In the genomic region with DNA sequence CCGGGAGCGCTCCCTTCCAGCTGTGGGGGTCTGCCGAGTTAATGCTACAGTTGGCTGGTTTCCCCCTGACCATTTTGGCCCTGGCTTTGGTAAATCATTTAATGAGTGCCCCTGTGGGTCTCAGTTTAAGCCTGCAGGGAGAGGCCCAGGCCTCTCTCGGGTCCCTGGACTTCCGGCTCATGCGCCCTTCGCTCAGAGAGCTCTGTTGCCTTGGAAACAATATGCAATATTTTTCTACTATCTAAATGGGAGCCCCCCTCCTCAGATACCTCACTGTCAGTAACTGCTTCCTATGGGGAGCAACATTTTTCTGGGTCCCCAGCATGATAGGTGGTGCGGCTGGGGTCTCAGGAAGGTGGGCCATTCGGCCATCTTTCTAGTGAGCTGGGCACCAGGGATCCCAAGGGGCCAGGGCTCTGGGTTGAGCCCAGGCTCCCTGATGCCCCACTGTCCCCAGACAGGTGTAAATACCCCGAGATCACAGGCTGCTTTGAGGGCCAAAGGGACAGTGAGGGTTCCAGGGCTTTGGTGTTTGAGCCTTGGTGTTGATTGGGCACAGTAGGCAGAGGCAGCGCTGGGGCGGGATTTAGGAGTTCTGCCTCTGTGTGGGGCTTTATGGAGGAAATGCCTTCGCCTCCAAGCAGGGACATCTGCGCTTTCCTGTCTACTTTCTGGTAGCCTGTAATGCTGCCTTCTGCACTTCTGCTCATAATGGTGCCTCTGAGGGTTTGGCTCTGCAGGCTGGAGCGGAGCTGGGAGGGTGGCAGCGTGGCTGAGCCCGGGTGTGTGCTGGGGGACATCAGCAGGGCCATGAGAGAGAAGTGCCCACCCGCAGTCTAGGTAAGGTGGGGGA, we compare ENCODE assay signal across 12 cellular contexts. TPM values are rescaled to one million over a fixed set of nuclear protein-coding genes. Genes with fewer than 3 reads are reported as not detected.
DNase-seq lines count a peak whose midpoint lies in the region; ATAC-seq, FAIRE-seq and TF ChIP-seq lines count a peak whose summit lies in the region.
"Had no signal": no experiment of that assay in that cellular context is flagged by ENCODE, and none has a peak within 500 bp of the region (broad histone marks: within the 10 kb centered on the region; RNA-seq: fewer than 3 reads in every experiment).

No MANE protein-coding gene starts in this region.

- 77% methylated on average over 18 of the region's 18 CpGs for WGBS in GM12878 (ENCODE audit: insufficient coverage, insufficient replicate concordance, low lambda C conversion rate, missing lambda C conversion rate)

- no peak for TF ChIP-seq RAD21 in GM12878 (IDR thresholded peaks at IDR 0.05; ENCODE audit: insufficient read depth, low read depth, low read length)

- no peak overlapping the region for H2AFZ ChIP-seq in GM12878 (ENCODE audit: control insufficient read depth, low read depth, low read length)

- CTCF ChIA-PET in GM12878 (lab: Yijun Ruan, JAX), result interaction anchor here (0.8 to 1.2 kb wide), 3 partner anchors 44 to 117 kb away, joined by 3 read pairs; no protein-coding TSS in a partner anchor

- H4K20me1 ChIP-seq in GM12878 (ENCODE audit: control insufficient read depth, insufficient read depth), result no peaks in the 10 kb centered on the region

- DNase-seq in cardiac muscle cell (ENCODE audit: low read depth in 1 of 2, low spot score in 1 of 2), result no peak
- DNase-seq in right atrium auricular region (ENCODE audit: low spot score), result no peak
- DNase-seq in GM12878 (ENCODE audit: low read depth, low spot score), result no peak
- DNase-seq in ureter (ENCODE audit: low spot score), result peak; percentile 45
- no peak for DNase-seq in breast epithelium (ENCODE audit: low spot score in 2 of 2)
- DNase-seq: activated CD4-positive, alpha-beta memory T cell treated with anti-CD3 and anti-CD28 coated beads for 36 hours; activated naive CD8-positive, alpha-beta T cell treated with anti-CD3 and anti-CD28 coated beads, Interleukin-2, amount 50 U/mL, for 24 hours had no signal

- intact Hi-C loops in GM12878 (cut with micrococcal nuclease; ENCODE audit: unreplicated experiment) (no loop called here), breast epithelium (cut with DNase I; ENCODE audit: low total_unique reads) (no loop called here)

- H3K27me3 ChIP-seq in cardiac muscle cell (no peaks in the 10 kb centered on the region), right atrium auricular region (no peaks in the 10 kb centered on the region), GM12878 (replicated peaks in 1 of 2; ENCODE audit: control insufficient read depth in 2 of 2, insufficient read depth in 2 of 2, low read length in 1 of 2) (no peaks in the 10 kb centered on the region), muscle layer of colon (ENCODE audit: control insufficient read depth in 1 of 2, insufficient read depth in 2 of 2, low read length in 2 of 2) (no peaks in the 10 kb centered on the region), breast epithelium (no peaks in the 10 kb centered on the region)
- H3K27me3 ChIP-seq: right lobe of liver had no signal

- TF ChIP-seq CTCF in cardiac muscle cell (IDR thresholded peaks at IDR 0.05; ENCODE audit: low read depth, low read length), result no peak
- no peak for TF ChIP-seq CTCF in right atrium auricular region (IDR thresholded peaks at IDR 0.05)
- no peak for TF ChIP-seq CTCF in GM12878 (IDR thresholded peaks at IDR 0.05 in 2 of 3, conservative IDR thresholded peaks at IDR 0.05 in 1 of 3; ENCODE audit: control insufficient read depth in 2 of 3, extremely low read depth in 1 of 3, insufficient read depth in 1 of 3, low read depth in 3 of 3, low read length in 3 of 3)
- no peak for TF ChIP-seq CTCF in breast epithelium (IDR thresholded peaks at IDR 0.05)

- in situ Hi-C loops in GM12878 (cut with MboI), result no loop called here

- H3K79me2 ChIP-seq in GM12878 (ENCODE audit: control insufficient read depth, insufficient read depth, low read length), result peaks cover 7% of the 10 kb centered on the region

- H3K27ac ChIP-seq in cardiac muscle cell, result peak overlapping the region; percentile 92
- no peak overlapping the region for H3K27ac ChIP-seq in right atrium auricular region
- H3K27ac ChIP-seq in GM12878 (ENCODE audit: control insufficient read depth, insufficient read depth), result no peak overlapping the region
- H3K27ac ChIP-seq in muscle layer of colon (ENCODE audit: low read depth, low read length), result peak overlapping the region; percentile 65
- no peak overlapping the region for H3K27ac ChIP-seq in breast epithelium
- H3K27ac ChIP-seq: right lobe of liver had no signal

- FAIRE-seq in GM12878 (lab: Jason Lieb, UNC), result no peak
- FAIRE-seq: endothelial cell of umbilical vein had no signal

- no peak for TF ChIP-seq POLR2A in GM12878 (IDR thresholded peaks at IDR 0.05; ENCODE audit: low read depth, low read length)
- TF ChIP-seq POLR2A in breast epithelium (IDR thresholded peaks at IDR 0.05), result no peak

- peak overlapping the region; percentile 41 for H3K4me2 ChIP-seq in GM12878 (ENCODE audit: control insufficient read depth, insufficient read depth)

- POLR2A ChIA-PET in GM12878 (lab: Charles Lee), result no interaction called here

- TF ChIP-seq EP300 in GM12878 (IDR thresholded peaks at IDR 0.05; ENCODE audit: borderline replicate concordance in 1 of 2, control insufficient read depth in 1 of 2, low read depth in 2 of 2, low read length in 2 of 2), result no peak

- ATAC-seq in GM12878 (no peak), HG03442 (IDR thresholded peaks at IDR 0.05; ENCODE audit: unreplicated experiment) (no peak), GM18867 (IDR thresholded peaks at IDR 0.05; ENCODE audit: unreplicated experiment) (no peak)
- ATAC-seq: activated naive CD8-positive, alpha-beta T cell treated with anti-CD3 and anti-CD28 coated beads, Interleukin-2, amount 50 U/mL, for 24 hours; right lobe of liver had no signal

- SMC1A ChIA-PET in GM12878 (lab: Charles Lee; ENCODE audit: uncharacterized antibody, unreplicated experiment), result interaction anchor here (0.7 to 1.4 kb wide), 5 partner anchors 8 to 54 kb away, joined by 3 to 4 read pairs (median 3); no protein-coding TSS in a partner anchor

- H3K4me1 ChIP-seq in cardiac muscle cell (ENCODE audit: low read depth) (peaks cover 64% of the 10 kb centered on the region), right atrium auricular region (peaks cover 0 to 48% of the 10 kb centered on the region in 2 donors), GM12878 (ENCODE audit: control insufficient read depth, insufficient read depth, low read length) (peaks cover 62% of the 10 kb centered on the region), muscle layer of colon (ENCODE audit: insufficient read depth, low read length) (peaks cover 66% of the 10 kb centered on the region), breast epithelium (peaks cover 0 to 3% of the 10 kb centered on the region in 2 donors)
- H3K4me1 ChIP-seq: right lobe of liver had no signal

- H3K36me3 ChIP-seq in cardiac muscle cell (peaks cover 12% of the 10 kb centered on the region), right atrium auricular region (no peaks in the 10 kb centered on the region), GM12878 (ENCODE audit: control insufficient read depth in 2 of 2, insufficient read depth in 2 of 2, low read length in 1 of 2) (no peaks in the 10 kb centered on the region), muscle layer of colon (ENCODE audit: insufficient read depth, low read length) (peaks cover 2% of the 10 kb centered on the region), breast epithelium (no peaks in the 10 kb centered on the region)
- H3K36me3 ChIP-seq: right lobe of liver had no signal

- BruUV-seq in GM12878 (replicated peaks; lab: Mats Ljungman, UMichigan), result no TSS peak

- RAD21 ChIA-PET in GM12878 (lab: Charles Lee; ENCODE audit: unreplicated experiment), result interaction anchor here (0.6 to 1.5 kb wide), 3 partner anchors 21 to 57 kb away, joined by 3 to 4 read pairs (median 3); no protein-coding TSS in a partner anchor

- H3K4me3 ChIP-seq in cardiac muscle cell (no peak overlapping the region), right atrium auricular region (no peak overlapping the region), GM12878 (no peak overlapping the region), muscle layer of colon (ENCODE audit: low read depth in 1 of 2, low read length in 2 of 2) (peak overlapping the region in 1 of 2 donors; percentile 32), breast epithelium (no peak overlapping the region)
- H3K4me3 ChIP-seq: right lobe of liver had no signal

- H3K9me3 ChIP-seq in cardiac muscle cell (ENCODE audit: low read depth) (no peaks in the 10 kb centered on the region), right atrium auricular region (no peaks in the 10 kb centered on the region), GM12878 (replicated peaks; ENCODE audit: control insufficient read depth, insufficient read depth, low read length) (no peaks in the 10 kb centered on the region), muscle layer of colon (ENCODE audit: low read length) (no peaks in the 10 kb centered on the region), breast epithelium (no peaks in the 10 kb centered on the region)
- H3K9me3 ChIP-seq: right lobe of liver had no signal

- no peak overlapping the region for H3K9ac ChIP-seq in GM12878 (ENCODE audit: control insufficient read depth, insufficient read depth, low read length)
- peak overlapping the region; percentile 24 for H3K9ac ChIP-seq in muscle layer of colon (ENCODE audit: low read length)

RNA-seq across cellular contexts. Expression of a gene that starts 5.2 kb away (rescaled TPM):
- total RNA-seq in cardiac muscle cell (389 and 411 TPM in 2 replicates), right atrium auricular region (10 to 100 TPM; 35.8 to 38.3 TPM), GM12878 (2014; rRNA removed) (110 and 131 TPM in 2 replicates), GM12878 (2014; rRNA removed; fragmentation: Illumina TruSeq; extraction: Trizol) (102 and 110 TPM in 2 replicates), GM12878 (2021) (155 and 167 TPM in 2 replicates), ureter (227 TPM), breast epithelium (10 to 100 TPM; 24.5 to 46.2 (median 36.3) TPM)
- polyA plus RNA-seq in cardiac muscle cell (484 and 536 TPM in 2 replicates), GM12878 (2011; rRNA removed) (57.5 and 96.3 TPM in 2 replicates), GM12878 (2014; fragmentation: Illumina TruSeq; extraction: Trizol) (82.9 and 170 TPM in 2 replicates), GM12878 (2014; fragmentation: Nextera tagmentation; extraction: Ambion mirVana) (10 to 100 TPM in 1 of 2 experiments, 1 to 10 TPM in 1; 5.4 to 16.9 TPM), GM12878 (2014; rRNA removed) (185 and 204 TPM in 2 replicates), GM12878 (2016; fragmentation: Nextera tagmentation; extraction: Ambion mirVana) (100 to 1,000 TPM; 191 to 195 TPM)
- 42.5 and 42.9 TPM in 2 replicates for total RNA-seq in GM12878 (2013; cell fraction: nucleolus; rRNA removed)
- 46.6 TPM for polyA plus RNA-seq in GM12878 (2011; ENCODE audit: low read depth)
- 139 and 172 TPM in 2 replicates for polyA plus RNA-seq in GM12878 (2011; cell fraction: cytosol; rRNA removed)
- polyA plus RNA-seq in GM12878 (2011; cell fraction: nucleus; rRNA removed), result 53.0 and 55.2 TPM in 2 replicates
- polyA plus RNA-seq in GM12878 (2012), result 79.4 and 173 TPM in 2 replicates
- 118 and 121 TPM in 2 replicates for polyA minus RNA-seq in GM12878 (2011; rRNA and poly(A)+ RNA removed)
- polyA minus RNA-seq in GM12878 (2011; cell fraction: cytosol; rRNA and poly(A)+ RNA removed), result 26.1 and 33.1 TPM in 2 replicates
- 5.1 and 9.5 TPM in 2 replicates for polyA minus RNA-seq in GM12878 (2011; cell fraction: nucleus; rRNA and poly(A)+ RNA removed)

RNA-seq across cellular contexts. Expression of a gene that starts 55.1 kb away (rescaled TPM):
- total RNA-seq in cardiac muscle cell, result not detected in 2 replicates
- not detected in 2 replicates for polyA plus RNA-seq in cardiac muscle cell
- total RNA-seq in right atrium auricular region, result not detected
- 20.6 and 24.6 TPM in 2 replicates for total RNA-seq in GM12878 (2013; cell fraction: nucleolus; rRNA removed)
- total RNA-seq in GM12878 (2014; rRNA removed), result 11.2 and 12.3 TPM in 2 replicates
- 18.1 and 19.2 TPM in 2 replicates for total RNA-seq in GM12878 (2014; rRNA removed; fragmentation: Illumina TruSeq; extraction: Trizol)
- 26.8 and 30.1 TPM in 2 replicates for total RNA-seq in GM12878 (2021)
- 12.4 TPM for polyA plus RNA-seq in GM12878 (2011; ENCODE audit: low read depth)
- polyA plus RNA-seq in GM12878 (2011; rRNA removed), result 16.5 and 26.9 TPM in 2 replicates
- 26.5 and 38.7 TPM in 2 replicates for polyA plus RNA-seq in GM12878 (2011; cell fraction: cytosol; rRNA removed)
- 39.0 and 48.7 TPM in 2 replicates for polyA plus RNA-seq in GM12878 (2011; cell fraction: nucleus; rRNA removed)
- 17.2 and 17.7 TPM in 2 replicates for polyA plus RNA-seq in GM12878 (2012)
- polyA plus RNA-seq in GM12878 (2014; fragmentation: Illumina TruSeq; extraction: Trizol), result 20.4 and 24.4 TPM in 2 replicates
- 1 to 10 TPM; 2.1 to 5.5 TPM for polyA plus RNA-seq in GM12878 (2014; fragmentation: Nextera tagmentation; extraction: Ambion mirVana)
- 23.4 and 23.5 TPM in 2 replicates for polyA plus RNA-seq in GM12878 (2014; rRNA removed)
- 10 to 100 TPM; 12.6 to 13.2 TPM for polyA plus RNA-seq in GM12878 (2016; fragmentation: Nextera tagmentation; extraction: Ambion mirVana)
- polyA minus RNA-seq in GM12878 (2011; rRNA and poly(A)+ RNA removed), result 60.8 and 66.5 TPM in 2 replicates
- polyA minus RNA-seq in GM12878 (2011; cell fraction: cytosol; rRNA and poly(A)+ RNA removed), result 6.0 and 6.2 TPM in 2 replicates
- 10.9 and 19.2 TPM in 2 replicates for polyA minus RNA-seq in GM12878 (2011; cell fraction: nucleus; rRNA and poly(A)+ RNA removed)
- total RNA-seq in ureter, result 0.39 TPM
- under 1 TPM in 2 of 3 donors, not detected in 1; 0.16 to 0.44 TPM for total RNA-seq in breast epithelium
- total RNA-seq: endothelial cell of umbilical vein had no signal
- polyA plus RNA-seq: endothelial cell of umbilical vein had no signal

Comparison
In these comparisons a context has a peak if more than half of its experiments do, and no peak if none do; other contexts are left out.
1. H3K27ac ChIP-seq: peak in cardiac muscle cell (single experiment) and muscle layer of colon (single experiment); none in right atrium auricular region (0 of 2), GM12878 (single experiment) and breast epithelium (0 of 2).